In the genomic region with DNA sequence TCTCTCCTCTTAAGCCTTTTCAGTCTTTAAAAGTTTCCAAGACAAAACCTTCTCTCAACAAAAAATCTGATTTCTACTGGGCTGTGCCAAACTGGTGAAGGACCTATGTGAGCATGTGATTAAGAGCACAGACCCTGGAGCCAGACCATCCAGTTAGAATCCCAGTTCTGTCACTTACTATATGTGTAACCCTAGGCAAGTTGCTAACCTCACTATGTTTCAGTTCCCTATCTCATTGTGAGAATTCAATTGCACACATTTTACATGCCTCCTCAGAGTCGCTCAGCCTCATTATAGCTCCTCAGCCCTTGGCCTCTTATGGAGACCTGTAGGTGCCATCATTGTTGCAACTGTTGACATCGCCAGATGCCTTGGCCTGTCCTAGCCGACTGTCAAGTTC, we compare ENCODE assay signal across 1 cellular context.
TF ChIP-seq lines count a peak whose summit lies in the region.

No MANE protein-coding gene starts in this region.

TF ChIP-seq in GM12878, 131 proteins besides CTCF, POLR2A, EP300 and RAD21 (continued from another document):
- TF ChIP-seq, protein P1, sequence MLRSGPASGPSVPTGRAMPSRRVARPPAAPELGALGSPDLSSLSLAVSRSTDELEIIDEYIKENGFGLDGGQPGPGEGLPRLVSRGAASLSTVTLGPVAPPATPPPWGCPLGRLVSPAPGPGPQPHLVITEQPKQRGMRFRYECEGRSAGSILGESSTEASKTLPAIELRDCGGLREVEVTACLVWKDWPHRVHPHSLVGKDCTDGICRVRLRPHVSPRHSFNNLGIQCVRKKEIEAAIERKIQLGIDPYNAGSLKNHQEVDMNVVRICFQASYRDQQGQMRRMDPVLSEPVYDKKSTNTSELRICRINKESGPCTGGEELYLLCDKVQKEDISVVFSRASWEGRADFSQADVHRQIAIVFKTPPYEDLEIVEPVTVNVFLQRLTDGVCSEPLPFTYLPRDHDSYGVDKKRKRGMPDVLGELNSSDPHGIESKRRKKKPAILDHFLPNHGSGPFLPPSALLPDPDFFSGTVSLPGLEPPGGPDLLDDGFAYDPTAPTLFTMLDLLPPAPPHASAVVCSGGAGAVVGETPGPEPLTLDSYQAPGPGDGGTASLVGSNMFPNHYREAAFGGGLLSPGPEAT (IDR thresholded peaks at IDR 0.05; ENCODE audit: low read depth), result 0 out of 2 replicates have a peak, but pooled peaks have one; percentile 53
- no peak for TF ChIP-seq SUZ12 (IDR thresholded peaks at IDR 0.05; ENCODE audit: unreplicated experiment)
- TF ChIP-seq BHLHE40 (IDR thresholded peaks at IDR 0.05; ENCODE audit: borderline replicate concordance in 1 of 2, low read depth in 2 of 2, low read length in 1 of 2), result peak in 1 of 2 experiments; percentile 12; a peak in 1 of 4 replicates
- no peak for TF ChIP-seq TCF3 (IDR thresholded peaks at IDR 0.05; ENCODE audit: borderline replicate concordance, insufficient read depth, low read depth, low read length)
- peak; percentile 13 for TF ChIP-seq SP1 (IDR thresholded peaks at IDR 0.05; ENCODE audit: low read depth, low read length)
- TF ChIP-seq SPI1 (IDR thresholded peaks at IDR 0.05; ENCODE audit: borderline replicate concordance, insufficient read depth, low read depth, low read length), result peak; percentile 93
- TF ChIP-seq RUNX3 (IDR thresholded peaks at IDR 0.05; ENCODE audit: low read length), result peak; percentile 55
TF ChIP-seq in GM12878: peak in this region for 12.
